ENCODE assay signal across 8 cellular contexts in the genomic region with DNA sequence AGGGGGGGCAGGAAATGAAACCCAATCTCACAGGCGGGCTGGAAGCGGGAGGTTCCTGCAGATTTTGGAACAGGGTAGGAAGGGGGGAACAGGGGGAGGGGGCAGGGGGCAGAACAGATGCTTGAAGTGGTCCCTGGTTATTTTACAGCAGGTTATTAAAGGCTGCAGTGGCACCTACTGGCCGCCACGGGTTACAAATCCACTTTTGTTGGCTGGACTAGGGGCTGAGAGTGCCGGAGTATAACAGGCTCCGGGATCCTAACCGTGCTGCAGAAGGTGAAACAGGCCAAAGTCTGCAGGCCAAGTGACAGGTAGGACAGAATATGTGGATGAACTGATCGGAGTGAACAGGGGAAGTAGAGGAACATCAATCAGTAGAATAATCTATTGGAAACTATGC. TPM values are rescaled to one million over a fixed set of nuclear protein-coding genes. Genes with fewer than 3 reads are reported as not detected.
DNase-seq lines count a peak whose midpoint lies in the region; ATAC-seq and TF ChIP-seq lines count a peak whose summit lies in the region.

No MANE protein-coding gene starts in this region.

- no peak overlapping the region for H3K4me3 Mint-ChIP-seq in activated CD4-positive, alpha-beta T cell treated with anti-CD3 and anti-CD28 coated beads, Interleukin-2, amount 10 ng/mL, durations not matched to agents 24 days and 14 days
- no peak overlapping the region for H3K4me3 Mint-ChIP-seq in stimulated activated effector memory CD8-positive, alpha-beta T cell treated with anti-CD3 and anti-CD28 coated beads, Interleukin-12 subunit alpha, Interleukin-12 subunit beta, amount 100 ng/mL, for 72 hours

- H3K36me3 Mint-ChIP-seq in activated CD4-positive, alpha-beta T cell treated with anti-CD3 and anti-CD28 coated beads, Interleukin-2, amount 10 ng/mL, durations not matched to agents 24 days and 14 days (ENCODE audit: low read depth): no peaks in the 10 kb centered on the region
- no peaks in the 10 kb centered on the region for H3K36me3 Mint-ChIP-seq in stimulated activated effector memory CD8-positive, alpha-beta T cell treated with anti-CD3 and anti-CD28 coated beads, Interleukin-12 subunit alpha, Interleukin-12 subunit beta, amount 100 ng/mL, for 72 hours

- H3K27ac Mint-ChIP-seq in activated CD4-positive, alpha-beta T cell treated with anti-CD3 and anti-CD28 coated beads, Interleukin-2, amount 10 ng/mL, durations not matched to agents 24 days and 14 days: no peak overlapping the region
- no peak overlapping the region for H3K27ac Mint-ChIP-seq in stimulated activated effector memory CD8-positive, alpha-beta T cell treated with anti-CD3 and anti-CD28 coated beads, Interleukin-12 subunit alpha, Interleukin-12 subunit beta, amount 100 ng/mL, for 72 hours

- H3K27ac ChIP-seq in gastroesophageal sphincter: no peak overlapping the region

- H3K9me3 ChIP-seq in gastroesophageal sphincter: no peaks in the 10 kb centered on the region

- DNase-seq in activated CD4-positive, alpha-beta T cell treated with anti-CD3 and anti-CD28 coated beads for 48 hours: peak; percentile 53
- DNase-seq in activated CD4-positive, alpha-beta T cell treated with anti-CD3 and anti-CD28 coated beads, Interleukin-2, amount 10 ng/mL, durations not matched to agents 24 days and 14 days: no peak
- DNase-seq in HFF-Myc (ENCODE audit: extremely low read depth, low read depth): no peak
- peak; percentile 40 for DNase-seq in RPMI8226
- DNase-seq in fibroblast of peridontal ligament (ENCODE audit: extremely low read depth): peak; percentile 30
- DNase-seq in stimulated activated effector memory CD8-positive, alpha-beta T cell treated with anti-CD3 and anti-CD28 coated beads, Interleukin-12 subunit alpha, Interleukin-12 subunit beta, amount 100 ng/mL, for 72 hours (ENCODE audit: low spot score in 2 of 2): no peak
- no peak for DNase-seq in stimulated activated CD4-positive, alpha-beta T cell treated with anti-CD3 and anti-CD28 coated beads, Interleukin-4, amount 100 ng/mL, for 24 hours

- TF ChIP-seq CTCF in HFF-Myc (IDR thresholded peaks at IDR 0.05; ENCODE audit: low read depth, low read length, missing control alignments) (peak; percentile 51), gastroesophageal sphincter (IDR thresholded peaks at IDR 0.05) (peak in 2 of 4 experiments; percentile 34 to 55)

- 4 to 6% methylated on average over 8 of the region's 8 CpGs for WGBS in gastroesophageal sphincter (ENCODE audit: low coverage in 1 of 2), 2 donors

- no peak for TF ChIP-seq EP300 in gastroesophageal sphincter (IDR thresholded peaks at IDR 0.05)

- intact Hi-C loops in activated CD4-positive, alpha-beta T cell treated with anti-CD3 and anti-CD28 coated beads, Interleukin-2, amount 10 ng/mL, durations not matched to agents 24 days and 14 days (cut with micrococcal nuclease): loop anchor here (2.0 to 5.0 kb wide), 5 partner anchors 67 to 1885 kb away; a partner anchor contains a TSS

- H3K4me3 ChIP-seq in HFF-Myc (replicated peaks; ENCODE audit: low read depth, low read length): no peak overlapping the region
- no peak overlapping the region for H3K4me3 ChIP-seq in gastroesophageal sphincter

- peak; percentile 41 for ATAC-seq in stimulated activated effector memory CD8-positive, alpha-beta T cell treated with anti-CD3 and anti-CD28 coated beads, Interleukin-12 subunit alpha, Interleukin-12 subunit beta, amount 100 ng/mL, for 72 hours
- no peak for ATAC-seq in gastroesophageal sphincter

- peaks cover 90% of the 10 kb centered on the region for H3K27me3 Mint-ChIP-seq in activated CD4-positive, alpha-beta T cell treated with anti-CD3 and anti-CD28 coated beads, Interleukin-2, amount 10 ng/mL, durations not matched to agents 24 days and 14 days

- H3K36me3 ChIP-seq in gastroesophageal sphincter: no peaks in the 10 kb centered on the region

- no peak for TF ChIP-seq POLR2A in gastroesophageal sphincter (IDR thresholded peaks at IDR 0.05)

- H3K9me3 Mint-ChIP-seq in activated CD4-positive, alpha-beta T cell treated with anti-CD3 and anti-CD28 coated beads, Interleukin-2, amount 10 ng/mL, durations not matched to agents 24 days and 14 days: no peaks in the 10 kb centered on the region
- no peaks in the 10 kb centered on the region for H3K9me3 Mint-ChIP-seq in stimulated activated effector memory CD8-positive, alpha-beta T cell treated with anti-CD3 and anti-CD28 coated beads, Interleukin-12 subunit alpha, Interleukin-12 subunit beta, amount 100 ng/mL, for 72 hours

- peaks cover 8% of the 10 kb centered on the region for H3K4me1 Mint-ChIP-seq in activated CD4-positive, alpha-beta T cell treated with anti-CD3 and anti-CD28 coated beads, Interleukin-2, amount 10 ng/mL, durations not matched to agents 24 days and 14 days
- H3K4me1 Mint-ChIP-seq in stimulated activated effector memory CD8-positive, alpha-beta T cell treated with anti-CD3 and anti-CD28 coated beads, Interleukin-12 subunit alpha, Interleukin-12 subunit beta, amount 100 ng/mL, for 72 hours: peaks cover 54% of the 10 kb centered on the region

- peaks cover 0 to 64% (median 29%) of the 10 kb centered on the region in 3 donors for H3K4me1 ChIP-seq in gastroesophageal sphincter

- H3K27me3 ChIP-seq in gastroesophageal sphincter: peaks cover 99% of the 10 kb centered on the region

RNA-seq across cellular contexts. Expression of a gene that starts 2.5 kb away (rescaled TPM):
- total RNA-seq in activated CD4-positive, alpha-beta T cell treated with anti-CD3 and anti-CD28 coated beads, Interleukin-2, amount 10 ng/mL, durations not matched to agents 24 days and 14 days: 6.5 and 7.7 TPM in 2 replicates
- 10 to 100 TPM in 1 of 4 donors, 1 to 10 TPM in 3; 3.6 to 10.8 (median 9.2) TPM for total RNA-seq in gastroesophageal sphincter

RNA-seq across cellular contexts. Expression of a gene that starts 30.0 kb away (rescaled TPM):
- not detected in 2 replicates for total RNA-seq in activated CD4-positive, alpha-beta T cell treated with anti-CD3 and anti-CD28 coated beads, Interleukin-2, amount 10 ng/mL, durations not matched to agents 24 days and 14 days
- total RNA-seq in gastroesophageal sphincter: 10 to 100 TPM; 13.9 to 33.6 (median 23.4) TPM

RNA-seq across cellular contexts. Expression of a gene that starts 51.4 kb away (rescaled TPM):
- not detected in 2 replicates for total RNA-seq in activated CD4-positive, alpha-beta T cell treated with anti-CD3 and anti-CD28 coated beads, Interleukin-2, amount 10 ng/mL, durations not matched to agents 24 days and 14 days
- total RNA-seq in gastroesophageal sphincter: under 1 TPM in 1 of 4 donors, not detected in 3; 0.67 TPM

Comparison
In these comparisons a context has a peak if more than half of its experiments do, and no peak if none do; other contexts are left out.
1. DNase-seq: peak in activated CD4-positive, alpha-beta T cell treated with anti-CD3 and anti-CD28 coated beads for 48 hours (single experiment), RPMI8226 (single experiment) and fibroblast of peridontal ligament (single experiment); none in activated CD4-positive, alpha-beta T cell treated with anti-CD3 and anti-CD28 coated beads, Interleukin-2, amount 10 ng/mL, durations not matched to agents 24 days and 14 days (single experiment), HFF-Myc (single experiment), stimulated activated effector memory CD8-positive, alpha-beta T cell treated with anti-CD3 and anti-CD28 coated beads, Interleukin-12 subunit alpha, Interleukin-12 subunit beta, amount 100 ng/mL, for 72 hours (0 of 2) and stimulated activated CD4-positive, alpha-beta T cell treated with anti-CD3 and anti-CD28 coated beads, Interleukin-4, amount 100 ng/mL, for 24 hours (single experiment).
2. RNA of a gene that starts 30.0 kb away (total RNA-seq): 13.9 to 33.6 TPM in gastroesophageal sphincter; not detected in activated CD4-positive, alpha-beta T cell treated with anti-CD3 and anti-CD28 coated beads, Interleukin-2, amount 10 ng/mL, durations not matched to agents 24 days and 14 days; every median in the first group is over 10 times any median in the second.